ENCODE assay signal across 31 cellular contexts in genomic region chr11:124240621-124241397, GRCh38. TPM values are rescaled to one million over a fixed set of nuclear protein-coding genes. Genes with fewer than 3 reads are reported as not detected.
"Had no signal": no experiment of that assay in that cellular context is flagged by ENCODE, and none has a peak within 500 bp of the region (broad histone marks: within the 10 kb centered on the region; RNA-seq: fewer than 3 reads in every experiment).

OR8G1 (plus strand) TSS chr11:124241095; CDS start chr11:124249676, 8,581 bp downstream.

- H3K4me3 ChIP-seq: coronary artery, dorsolateral prefrontal cortex, esophagus squamous epithelium, gastrocnemius medialis, heart right ventricle, left lung, lower lobe of right lung had no signal

- DNase-seq: dermis blood vessel endothelial cell; dorsolateral prefrontal cortex; effector CD4-positive, alpha-beta T cell; effector memory CD4-positive, alpha-beta T cell; erythroblast; esophagus squamous epithelium; foreskin fibroblast; foreskin melanocyte; gastrocnemius medialis; glutamatergic neuron; head of caudate nucleus; heart right ventricle; hippocampal formation; left cardiac atrium; left lung; left ventricle myocardium superior; lower lobe of right lung; mesenchymal stem cell; midbrain; naive thymus-derived CD4-positive, alpha-beta T cell had no signal

- H3K36me3 ChIP-seq: esophagus squamous epithelium, gastrocnemius medialis, heart right ventricle, left lung, lower lobe of right lung had no signal

- H3K27me3 ChIP-seq: esophagus squamous epithelium, gastrocnemius medialis, heart right ventricle, left lung had no signal

- H3K9me3 ChIP-seq: esophagus squamous epithelium, gastrocnemius medialis, heart right ventricle, left lung, lower lobe of right lung had no signal

- FAIRE-seq: colon, endothelial cell of umbilical vein, keratinocyte had no signal

- ATAC-seq: esophagus mucosa; gastrocnemius medialis; heart right ventricle; left cardiac atrium; left lung; left ventricle myocardium superior; lower lobe of right lung; naive thymus-derived CD4-positive, alpha-beta T cell had no signal

- H3K4me1 ChIP-seq: esophagus squamous epithelium, gastrocnemius medialis, heart right ventricle, left lung, lower lobe of right lung had no signal

- H3K27ac ChIP-seq: coronary artery, dorsolateral prefrontal cortex, epithelial cell of prostate, esophagus squamous epithelium, gastrocnemius medialis, heart right ventricle, left lung, lower lobe of right lung had no signal

RNA-seq across cellular contexts. Expression of gene OR8G1, which starts in this region (rescaled TPM):
- total RNA-seq: dermis blood vessel endothelial cell; endothelial cell of umbilical vein; esophagus mucosa; esophagus squamous epithelium; gastrocnemius medialis; glomerular endothelial cell; heart right ventricle; kidney epithelial cell; left cardiac atrium; left lung; left ventricle myocardium superior; lower leg skin; lower lobe of right lung; lung microvascular endothelial cell; mucosa of gallbladder; naive thymus-derived CD4-positive, alpha-beta T cell had no signal
- polyA plus RNA-seq: endothelial cell of umbilical vein; heart right ventricle; keratinocyte; naive thymus-derived CD4-positive, alpha-beta T cell had no signal
